21 cellular contexts compared by ENCODE assay signal in genomic region chr2:220396287-220396686, GRCh38.
DNase-seq lines count a peak whose midpoint lies in the region; TF ChIP-seq lines count a peak whose summit lies in the region.
"Had no signal": no experiment of that assay in that cellular context is flagged by ENCODE, and none has a peak within 500 bp of the region (broad histone marks: within the 10 kb centered on the region; RNA-seq: fewer than 3 reads in every experiment).

No MANE protein-coding gene starts in this region.

- no peaks in the 10 kb centered on the region for H3K36me3 ChIP-seq in brain microvascular endothelial cell (replicated peaks)
- H3K36me3 ChIP-seq in left ventricle myocardium inferior, result no peaks in the 10 kb centered on the region
- H3K36me3 ChIP-seq in tibial nerve, result no peaks in the 10 kb centered on the region

- H3K27ac ChIP-seq in brain microvascular endothelial cell (no peak overlapping the region), left ventricle myocardium inferior (replicated peaks) (peak overlapping the region; percentile 11), tibial nerve (no peak overlapping the region)

- peak; percentile 49 for DNase-seq in AG04449 (ENCODE audit: low read depth, low spot score)
- DNase-seq in HT1080 (ENCODE audit: low read depth), result peak; percentile 17
- peak; percentile 57 for DNase-seq in brain microvascular endothelial cell
- DNase-seq in left ventricle myocardium inferior, result no peak
- DNase-seq in NCI-H1417 (lab: John Stamatoyannopoulos, UW), result no peak
- no peak for DNase-seq in NCI-H748 treated with DMSO at 0.1 percent for 48 hours (lab: John Stamatoyannopoulos, UW)
- DNase-seq in tibial nerve (ENCODE audit: low spot score in 2 of 2), result no peak
- no peak for DNase-seq in NCI-H2227 (lab: John Stamatoyannopoulos, UW; ENCODE audit: unreplicated experiment)
- DNase-seq: ACHN; activated CD4-positive, alpha-beta memory T cell treated with anti-CD3 and anti-CD28 coated beads for 36 hours; activated naive CD4-positive, alpha-beta T cell treated with anti-CD3 and anti-CD28 coated beads, Interleukin-2, amount 50 U/mL, for 16 hours; activated T-cell treated with anti-CD3 and anti-CD28 coated beads, Interleukin-2, amount 50 U/mL, for 4 hours; CD8-positive, alpha-beta memory T cell; DND-41; hippocampal formation; MM.1S; NCI-H1694 treated with DMSO at 0.1 percent for 48 hours; NCI-H446 treated with DMSO at 0.1 percent for 48 hours; stimulated activated naive B cell treated with anti-CD40 and anti-IgM and Interleukin-4, amounts not matched to agents 10 μg/mL and 1 μg/mL and 100 μg/mL, for 72 hours; T-helper 1 cell; trophoblast cell had no signal

- H3K9me3 ChIP-seq in left ventricle myocardium inferior (replicated peaks) (peaks cover 3% of the 10 kb centered on the region), tibial nerve (peaks cover 0 to 3% (median 0%) of the 10 kb centered on the region in 4 donors)

- TF ChIP-seq CTCF in AG04449 (IDR thresholded peaks at IDR 0.05; ENCODE audit: insufficient read depth, low read length, missing control alignments) (no peak), brain microvascular endothelial cell (IDR thresholded peaks at IDR 0.05; ENCODE audit: low read depth, low read length, missing control alignments) (no peak), left ventricle myocardium inferior (IDR thresholded peaks at IDR 0.05; ENCODE audit: borderline replicate concordance) (no peak), tibial nerve (IDR thresholded peaks at IDR 0.05) (no peak)

- 76% methylated on average over 4 of the region's 4 CpGs for whole genome bisulfite sequencing in tibial nerve, 2 donors

- intact Hi-C loops in left ventricle myocardium inferior (cut with micrococcal nuclease), result no loop called here

- H3K27me3 ChIP-seq in brain microvascular endothelial cell (replicated peaks) (no peaks in the 10 kb centered on the region), left ventricle myocardium inferior (ENCODE audit: low read depth) (no peaks in the 10 kb centered on the region), tibial nerve (no peaks in the 10 kb centered on the region)

- CTCF ChIA-PET in AG04449 (lab: Yijun Ruan, JAX), result no interaction called here

- H3K4me1 ChIP-seq in left ventricle myocardium inferior, result peaks cover 19% of the 10 kb centered on the region
- no peaks in the 10 kb centered on the region for H3K4me1 ChIP-seq in tibial nerve

- no peak for TF ChIP-seq EP300 in tibial nerve (IDR thresholded peaks at IDR 0.05)

- no peak overlapping the region for H3K4me3 ChIP-seq in AG04449 (ENCODE audit: low read depth, low read length)
- H3K4me3 ChIP-seq in brain microvascular endothelial cell (ENCODE audit: low read depth, low read length), result no peak overlapping the region
- no peak overlapping the region for H3K4me3 ChIP-seq in left ventricle myocardium inferior
- no peak overlapping the region for H3K4me3 ChIP-seq in tibial nerve

- POLR2A ChIA-PET in AG04449 (lab: Yijun Ruan, JAX), result no interaction called here

- in situ Hi-C loops in brain microvascular endothelial cell (cut with HindIII; ENCODE audit: low pct_ligation_motif_present, low sequenced_read_pairs), result no loop called here

- TF ChIP-seq POLR2A in tibial nerve (IDR thresholded peaks at IDR 0.05), result no peak

Comparison
In these comparisons a context has a peak if more than half of its experiments do, and no peak if none do; other contexts are left out.
1. DNase-seq: peak in AG04449 (single experiment), HT1080 (single experiment) and brain microvascular endothelial cell (single experiment); none in left ventricle myocardium inferior (single experiment), NCI-H1417 (0 of 3), NCI-H748 treated with DMSO at 0.1 percent for 48 hours (single experiment), tibial nerve (0 of 2) and NCI-H2227 (single experiment).